In genomic region chr12:124913474-124914391, GRCh38 we compare ENCODE assay signal across 1 cellular context.
TF ChIP-seq lines count a peak whose summit lies in the region.

No MANE protein-coding gene starts in this region.

TF ChIP-seq in K562, 482 proteins besides CTCF, POLR2A, EP300 and RAD21 (continued from another document and continues in another):
- TF ChIP-seq SMAD2 (IDR thresholded peaks at IDR 0.05; ENCODE audit: low read depth, low read length) (no peak), ZBTB49 (CRISPR knock-in tag; IDR thresholded peaks at IDR 0.05; ENCODE audit: borderline replicate concordance) (no peak), ZNF512 (tag; IDR thresholded peaks at IDR 0.05) (no peak), ELF2 (CRISPR knock-in tag; IDR thresholded peaks at IDR 0.05) (no peak), CHD2 (IDR thresholded peaks at IDR 0.05; ENCODE audit: low read depth, low read length) (no peak; the same call in 1 of the 2 replicates), PYGO2 (tag; IDR thresholded peaks at IDR 0.05) (no peak), RB1 (IDR thresholded peaks at IDR 0.05; ENCODE audit: low read depth) (0 out of 2 replicates have a peak, but pooled peaks have one; percentile 3), SMAD4 (CRISPR knock-in tag; conservative IDR thresholded peaks at IDR 0.05) (no peak; the same call in 1 of the 2 replicates), EZH2 (IDR thresholded peaks at IDR 0.05; ENCODE audit: borderline replicate concordance, low read depth, low read length) (no peak), SP2 (IDR thresholded peaks at IDR 0.05; ENCODE audit: extremely low read depth, low read depth, low read length, poor library complexity, severe bottlenecking) (no peak), ZBTB17 (CRISPR knock-in tag; IDR thresholded peaks at IDR 0.05) (peak; percentile 84), BRF2 (IDR thresholded peaks at IDR 0.05; ENCODE audit: borderline replicate concordance, insufficient read depth, insufficient read length) (no peak), MXI1 (IDR thresholded peaks at IDR 0.05; ENCODE audit: low read depth, low read length) (peak; percentile 14; the same call in 1 of the 2 replicates), PHF20 (IDR thresholded peaks at IDR 0.05; ENCODE audit: partially characterized antibody) (no peak), KAT2B (IDR thresholded peaks at IDR 0.05; ENCODE audit: low read depth, low read length) (no peak), MTA1 (IDR thresholded peaks at IDR 0.05; ENCODE audit: borderline replicate concordance) (no peak), ETV6 (IDR thresholded peaks at IDR 0.05; ENCODE audit: borderline replicate concordance in 1 of 2, low read depth in 2 of 2, low read length in 1 of 2) (no peak), ETV6 (CRISPR knock-in tag; IDR thresholded peaks at IDR 0.05; ENCODE audit: borderline replicate concordance) (0 out of 2 replicates have a peak, but pooled peaks have one; percentile 40), ZNF449 (CRISPR knock-in tag; IDR thresholded peaks at IDR 0.05) (no peak), ZNF165 (CRISPR knock-in tag; IDR thresholded peaks at IDR 0.05; ENCODE audit: borderline replicate concordance) (no peak), DLX4 (CRISPR knock-in tag; IDR thresholded peaks at IDR 0.05) (0 out of 2 replicates have a peak, but pooled peaks have one; percentile 52), U2AF2 (optimal IDR thresholded peaks at IDR 0.05; ENCODE audit: low read depth, low read length) (no peak), MNT (conservative IDR thresholded peaks at IDR 0.05) (no peak), CBFB (CRISPR knock-in tag; IDR thresholded peaks at IDR 0.05) (no peak; the same call in 1 of the 2 replicates), HINFP (tag; conservative IDR thresholded peaks at IDR 0.05; ENCODE audit: low read depth) (no peak), ZNF445 (CRISPR knock-in tag; IDR thresholded peaks at IDR 0.05; ENCODE audit: low read depth) (no peak), CBX2 (IDR thresholded peaks at IDR 0.05; ENCODE audit: insufficient read depth, low read length, poor library complexity, severe bottlenecking) (no peak), NONO (IDR thresholded peaks at IDR 0.05; ENCODE audit: low read depth in 2 of 2, low read length in 1 of 2) (0 out of 4 replicates have a peak, but pooled peaks of 1 of the 2 experiments have one; percentile 43), TOE1 (IDR thresholded peaks at IDR 0.05; ENCODE audit: borderline replicate concordance) (no peak), TOE1 (CRISPR knock-in tag; IDR thresholded peaks at IDR 0.05; ENCODE audit: borderline replicate concordance, low read depth) (peak; percentile 93; the same call in 1 of the 2 replicates), HNRNPLL (IDR thresholded peaks at IDR 0.05; ENCODE audit: low read depth, low read length, poor library complexity, severe bottlenecking) (no peak), TRIM28 (IDR thresholded peaks at IDR 0.05) (no peak), CREB3 (tag; conservative IDR thresholded peaks at IDR 0.05; ENCODE audit: low read depth) (0 out of 2 replicates have a peak, but pooled peaks have one; percentile 21), ZNF121 (CRISPR knock-in tag; conservative IDR thresholded peaks at IDR 0.05) (no peak), ETV1 (tag; conservative IDR thresholded peaks at IDR 0.05; ENCODE audit: low read depth) (no peak), TFAP4 (CRISPR knock-in tag; IDR thresholded peaks at IDR 0.05; ENCODE audit: borderline replicate concordance) (no peak; the same call in 1 of the 2 replicates), BRD4 (IDR thresholded peaks at IDR 0.05) (no peak), ZSCAN32 (CRISPR knock-in tag; IDR thresholded peaks at IDR 0.05) (peak; percentile 65), TCFL5 (CRISPR knock-in tag; conservative IDR thresholded peaks at IDR 0.05) (no peak), RBM15 (IDR thresholded peaks at IDR 0.05; ENCODE audit: insufficient read depth, low read length) (no peak), ZKSCAN8 (CRISPR knock-in tag; IDR thresholded peaks at IDR 0.05) (no peak), CREB5 (CRISPR knock-in tag; IDR thresholded peaks at IDR 0.05) (0 out of 2 replicates have a peak, but pooled peaks have one; percentile 78), CBX3 (IDR thresholded peaks at IDR 0.05; ENCODE audit: borderline replicate concordance in 1 of 2, low read length in 2 of 2) (no peak), ZNF316 (IDR thresholded peaks at IDR 0.05) (no peak; the same call in 1 of the 2 replicates), GABPB1 (CRISPR knock-in tag; IDR thresholded peaks at IDR 0.05) (no peak; the same call in 1 of the 2 replicates), REST (CRISPR knock-in tag; IDR thresholded peaks at IDR 0.05; ENCODE audit: low read depth) (0 out of 2 replicates have a peak, but pooled peaks have one; percentile 14), HDAC8 (tag; IDR thresholded peaks at IDR 0.05) (no peak)
